ENCODE assay signal across 8 cellular contexts in the genomic region with DNA sequence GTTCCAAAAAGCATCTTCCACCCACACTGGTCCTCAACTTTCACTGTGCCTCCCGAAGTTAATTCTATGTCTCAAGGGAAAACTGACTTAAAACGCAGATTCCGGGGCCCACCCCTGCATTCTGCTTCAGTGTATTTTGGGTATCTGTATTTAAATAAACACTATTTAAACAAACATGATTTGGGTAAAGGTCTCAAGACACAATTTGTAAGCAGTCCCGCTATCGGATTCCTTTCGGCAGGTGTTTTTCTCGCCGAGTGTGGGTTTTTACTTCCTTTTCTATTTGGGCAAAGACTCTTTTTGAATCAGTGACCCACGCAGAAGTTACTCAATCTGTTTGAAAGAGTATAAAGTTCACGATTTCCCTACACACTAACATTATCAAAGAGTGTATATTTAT. TPM values are rescaled to one million over a fixed set of nuclear protein-coding genes. Genes with fewer than 3 reads are reported as not detected.
DNase-seq lines count a peak whose midpoint lies in the region; ATAC-seq and TF ChIP-seq lines count a peak whose summit lies in the region.

No MANE protein-coding gene starts in this region.

- peaks cover 60% of the 10 kb centered on the region for H3K79me2 ChIP-seq in osteoblast (ENCODE audit: insufficient read depth, low read length)

- H3K4me3 Mint-ChIP-seq in CD8-positive, alpha-beta memory T cell = peak overlapping the region; percentile 87 to 96 (median 92)

- no peak for ATAC-seq in sciatic nerve

- peak overlapping the region; percentile 92 for H3K4me2 ChIP-seq in osteoblast (ENCODE audit: insufficient read depth, low read length)

- H3K36me3 Mint-ChIP-seq in CD8-positive, alpha-beta memory T cell = peaks cover 0 to 22% (median 0%) of the 10 kb centered on the region in 3 donors

- DNase-seq in CD8-positive, alpha-beta memory T cell = no peak
- DNase-seq in MG63 (no peak), osteoblast (ENCODE audit: insufficient read length, low spot score, missing footprints) (no peak), NCI-H2171 (lab: John Stamatoyannopoulos, UW) (no peak), 8988T (no peak), sciatic nerve (ENCODE audit: low spot score) (no peak), NCI-H187 (lab: John Stamatoyannopoulos, UW) (no peak)

- H3K4me3 ChIP-seq in CD8-positive, alpha-beta memory T cell (ENCODE audit: low read length) = peak overlapping the region; percentile 70
- H3K4me3 ChIP-seq in MG63 (peak overlapping the region; percentile 62), duodenal mucosa (ENCODE audit: low read depth in 1 of 2, low read length in 2 of 2) (peak overlapping the region; percentile 78 to 84), osteoblast (ENCODE audit: insufficient read depth, low read length) (peak overlapping the region; percentile 94)

- POLR2A ChIA-PET in CD8-positive, alpha-beta memory T cell (lab: Charles Lee) = no interaction called here

- H3K9ac ChIP-seq in duodenal mucosa (ENCODE audit: low read depth in 1 of 2, low read length in 2 of 2) = peak overlapping the region; percentile 72 to 84

- CTCF ChIA-PET in CD8-positive, alpha-beta memory T cell (lab: Charles Lee) = interaction anchor here (3.6 to 4.5 kb wide), 2 partner anchors 21 to 39 kb away, joined by 24 to 37 read pairs; no protein-coding TSS in a partner anchor

- H3K27ac Mint-ChIP-seq in CD8-positive, alpha-beta memory T cell = peak overlapping the region; percentile 82 to 98 (median 94)

- peaks cover 0 to 1% of the 10 kb centered on the region in 2 donors for H3K27me3 Mint-ChIP-seq in CD8-positive, alpha-beta memory T cell

- no peaks in the 10 kb centered on the region for H3K9me3 ChIP-seq in CD8-positive, alpha-beta memory T cell (ENCODE audit: low read length)
- no peaks in the 10 kb centered on the region for H3K9me3 ChIP-seq in MG63
- no peaks in the 10 kb centered on the region for H3K9me3 ChIP-seq in duodenal mucosa (ENCODE audit: control insufficient read depth in 1 of 2, low read length in 2 of 2)
- H3K9me3 ChIP-seq in osteoblast (ENCODE audit: low read depth, low read length) = no peaks in the 10 kb centered on the region

- no peak overlapping the region for H2AFZ ChIP-seq in osteoblast (ENCODE audit: low read length)

- H3K36me3 ChIP-seq in CD8-positive, alpha-beta memory T cell (ENCODE audit: insufficient read depth, low read length) = no peaks in the 10 kb centered on the region
- H3K36me3 ChIP-seq in MG63 (peaks cover 2% of the 10 kb centered on the region; the same call in 1 of the 2 replicates), duodenal mucosa (ENCODE audit: control insufficient read depth in 1 of 2, insufficient read depth in 2 of 2, low read length in 2 of 2) (peaks cover 0 to 10% of the 10 kb centered on the region in 2 donors), osteoblast (ENCODE audit: insufficient read depth, low read length) (peaks cover 4% of the 10 kb centered on the region)

- intact Hi-C loops in sciatic nerve (cut with DNase I) = no loop called here

- no peak for TF ChIP-seq CTCF in osteoblast (IDR thresholded peaks at IDR 0.05; ENCODE audit: extremely low read depth, low read depth, low read length)

- H3K4me1 Mint-ChIP-seq in CD8-positive, alpha-beta memory T cell = peaks cover 52 to 61% (median 60%) of the 10 kb centered on the region in 3 donors

- H4K20me1 ChIP-seq in osteoblast (ENCODE audit: insufficient read depth, low read length) = peaks cover 8% of the 10 kb centered on the region

- peaks cover 30% of the 10 kb centered on the region for H3K4me1 ChIP-seq in CD8-positive, alpha-beta memory T cell (ENCODE audit: insufficient read depth, low read length)
- H3K4me1 ChIP-seq in duodenal mucosa (ENCODE audit: control insufficient read depth in 1 of 2, insufficient read depth in 2 of 2, low read length in 2 of 2) (peaks cover 16 to 29% of the 10 kb centered on the region in 2 donors), osteoblast (ENCODE audit: insufficient read depth, low read length) (peaks cover 23% of the 10 kb centered on the region)

- H3K27me3 ChIP-seq in CD8-positive, alpha-beta memory T cell (ENCODE audit: insufficient read depth, low read length, poor library complexity, severe bottlenecking) = no peaks in the 10 kb centered on the region
- H3K27me3 ChIP-seq in MG63 (no peaks in the 10 kb centered on the region), duodenal mucosa (ENCODE audit: control insufficient read depth in 1 of 2, insufficient read depth in 2 of 2, low read length in 2 of 2) (no peaks in the 10 kb centered on the region), osteoblast (ENCODE audit: insufficient read depth, low read length) (no peaks in the 10 kb centered on the region)

- peak overlapping the region; percentile 88 for H3K27ac ChIP-seq in CD8-positive, alpha-beta memory T cell (ENCODE audit: low read depth, low read length)
- H3K27ac ChIP-seq in duodenal mucosa (ENCODE audit: low read depth, low read length) (no peak overlapping the region), osteoblast (ENCODE audit: low read depth, low read length) (peak overlapping the region; percentile 12)

- no peaks in the 10 kb centered on the region for H3K9me3 Mint-ChIP-seq in CD8-positive, alpha-beta memory T cell

RNA-seq across cellular contexts. Expression of a gene that starts 1.2 kb away (rescaled TPM):
- 10 to 100 TPM; 91.1 to 92.1 TPM for total RNA-seq in CD8-positive, alpha-beta memory T cell
- polyA plus RNA-seq in CD8-positive, alpha-beta memory T cell = 113 TPM
- 189 and 204 TPM in 2 replicates for total RNA-seq in MG63 (2014; rRNA removed; shearing (Covaris generic); ENCODE audit: low replicate concordance)
- 216 and 220 TPM in 2 replicates for total RNA-seq in osteoblast
- total RNA-seq in sciatic nerve = 61.5 TPM
